31 cellular contexts compared by ENCODE assay signal in the genomic region with DNA sequence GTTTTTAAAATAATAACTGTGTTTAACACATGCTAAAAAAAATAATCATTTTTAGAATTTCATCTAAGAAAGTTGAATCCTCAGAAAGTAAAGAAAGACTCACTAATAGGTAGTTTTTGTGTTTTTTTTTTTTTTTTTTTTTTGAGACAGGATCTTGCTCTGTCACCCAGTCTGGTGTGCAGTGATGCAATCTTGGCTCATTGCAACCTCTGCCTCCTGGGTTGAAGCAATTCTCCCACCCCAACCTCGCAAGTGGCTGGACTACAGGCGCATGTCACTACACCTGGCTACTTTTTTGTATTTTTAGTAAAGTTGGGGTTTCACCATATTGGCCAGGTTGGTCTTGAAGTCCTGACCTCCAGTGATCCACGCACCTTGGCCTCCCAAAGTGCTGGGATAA. TPM values are rescaled to one million over a fixed set of nuclear protein-coding genes. Genes with fewer than 3 reads are reported as not detected.
DNase-seq lines count a peak whose midpoint lies in the region; TF ChIP-seq lines count a peak whose summit lies in the region.
"Had no signal": no experiment of that assay in that cellular context is flagged by ENCODE, and none has a peak within 500 bp of the region (broad histone marks: within the 10 kb centered on the region; RNA-seq: fewer than 3 reads in every experiment).

No MANE protein-coding gene starts in this region.

- H3K4me1 ChIP-seq in osteoblast (ENCODE audit: insufficient read depth, low read length) = peaks cover 18% of the 10 kb centered on the region
- H3K4me1 ChIP-seq: gastrocnemius medialis, prostate gland, tibial artery had no signal

- H2AFZ ChIP-seq in osteoblast (ENCODE audit: low read length) = no peak overlapping the region

- H3K9me3 ChIP-seq in osteoblast (ENCODE audit: low read depth, low read length) = no peaks in the 10 kb centered on the region
- H3K9me3 ChIP-seq: gastrocnemius medialis, prostate gland, stomach, tibial artery had no signal

- no peak for TF ChIP-seq POLR2A in NB4 (IDR thresholded peaks at IDR 0.05; ENCODE audit: extremely low read depth, insufficient read length)

- H3K4me3 Mint-ChIP-seq in type B pancreatic cell = no peak overlapping the region
- H3K4me3 Mint-ChIP-seq: activated naive CD8-positive, alpha-beta T cell treated with anti-CD3 and anti-CD28 coated beads for 36 hours; activated T-helper 17 cell treated with anti-CD3 and anti-CD28 coated beads, Interleukin-2, amount 50 U/mL, for 72 hours; B cell; T-helper 17 cell had no signal

- H3K79me2 ChIP-seq in osteoblast (ENCODE audit: insufficient read depth, low read length) = peaks cover 59% of the 10 kb centered on the region

- H3K36me3 ChIP-seq in osteoblast (ENCODE audit: insufficient read depth, low read length) = peaks cover 30% of the 10 kb centered on the region
- H3K36me3 ChIP-seq: gastrocnemius medialis, prostate gland, stomach, tibial artery had no signal

- H3K4me1 Mint-ChIP-seq in type B pancreatic cell (ENCODE audit: unreplicated experiment) = peaks cover 3% of the 10 kb centered on the region

- H3K27me3 Mint-ChIP-seq in type B pancreatic cell = no peaks in the 10 kb centered on the region
- H3K27me3 Mint-ChIP-seq: activated naive CD8-positive, alpha-beta T cell treated with anti-CD3 and anti-CD28 coated beads for 36 hours; activated T-helper 17 cell treated with anti-CD3 and anti-CD28 coated beads, Interleukin-2, amount 50 U/mL, for 72 hours; B cell; T-helper 17 cell had no signal

- H4K20me1 ChIP-seq in osteoblast (ENCODE audit: insufficient read depth, low read length) = no peaks in the 10 kb centered on the region

- H3K9me3 Mint-ChIP-seq in type B pancreatic cell = no peaks in the 10 kb centered on the region
- H3K9me3 Mint-ChIP-seq: activated naive CD8-positive, alpha-beta T cell treated with anti-CD3 and anti-CD28 coated beads for 36 hours; activated T-helper 17 cell treated with anti-CD3 and anti-CD28 coated beads, Interleukin-2, amount 50 U/mL, for 72 hours had no signal

- H3K27me3 ChIP-seq in osteoblast (ENCODE audit: insufficient read depth, low read length) = no peaks in the 10 kb centered on the region
- H3K27me3 ChIP-seq: gastrocnemius medialis, stomach, tibial artery had no signal

- no peak overlapping the region for H3K27ac Mint-ChIP-seq in type B pancreatic cell
- H3K27ac Mint-ChIP-seq: activated naive CD8-positive, alpha-beta T cell treated with anti-CD3 and anti-CD28 coated beads for 36 hours; activated T-helper 17 cell treated with anti-CD3 and anti-CD28 coated beads, Interleukin-2, amount 50 U/mL, for 72 hours; B cell had no signal

- peak; percentile 59 for DNase-seq in NK-92 treated with Interleukin-12 subunit alpha and Interleukin-12 subunit beta, amount 100 ng/mL, for 24 hours (lab: John Stamatoyannopoulos, UW)
- DNase-seq in NK-92 (lab: John Stamatoyannopoulos, UW; ENCODE audit: unreplicated experiment) (no peak), NB4 (ENCODE audit: low read depth) (peak; percentile 44), fibroblast of peridontal ligament (ENCODE audit: extremely low read depth) (peak; percentile 41), osteoblast (ENCODE audit: insufficient read length, low spot score, missing footprints) (no peak), kidney tubule cell (ENCODE audit: low spot score) (no peak), type B pancreatic cell (ENCODE audit: extremely low spot score, unreplicated experiment) (no peak)
- DNase-seq in stimulated activated naive CD4-positive, alpha-beta T cell treated with Interleukin-2 at 50 U/mL for 16 hours (lab: John Stamatoyannopoulos, UW) = no peak
- DNase-seq: activated CD4-positive, alpha-beta T cell treated with anti-CD3 and anti-CD28 coated beads, Interleukin-2, amount 50 U/mL, for 4 hours; activated CD8-positive, alpha-beta memory T cell treated with anti-CD3 and anti-CD28 coated beads, Interleukin-2, amount 50 U/mL, for 4 hours; activated naive CD8-positive, alpha-beta T cell treated with anti-CD3 and anti-CD28 coated beads for 36 hours; gastrocnemius medialis; GOT3; hypothalamus; NCI-H1092; NCI-H187 treated with DMSO at 0.1 percent for 48 hours; NCI-H526; stomach; T-helper 17 cell; tibial artery had no signal

- peak overlapping the region; percentile 43 for H3K27ac ChIP-seq in osteoblast (ENCODE audit: low read depth, low read length)
- H3K27ac ChIP-seq: 22Rv1, gastrocnemius medialis, KMS-11, prostate gland, SK-N-MC, stomach, tibial artery, VCaP had no signal

- TF ChIP-seq CTCF in NB4 (IDR thresholded peaks at IDR 0.05; ENCODE audit: low read depth, low read length) (no peak), osteoblast (IDR thresholded peaks at IDR 0.05; ENCODE audit: extremely low read depth, low read depth, low read length) (no peak), type B pancreatic cell (conservative IDR thresholded peaks at IDR 0.05) (no peak)

- H3K4me2 ChIP-seq in osteoblast (ENCODE audit: insufficient read depth, low read length) = no peak overlapping the region
- H3K4me2 ChIP-seq: KMS-11 had no signal

- H3K4me3 ChIP-seq in NB4 (ENCODE audit: low read depth, low read length) (no peak overlapping the region), osteoblast (ENCODE audit: insufficient read depth, low read length) (no peak overlapping the region)
- H3K4me3 ChIP-seq: gastrocnemius medialis, prostate gland, SK-N-MC, stomach, tibial artery had no signal

- peaks cover 27% of the 10 kb centered on the region for H3K36me3 Mint-ChIP-seq in type B pancreatic cell

RNA-seq across cellular contexts. Expression of a gene that starts 7.1 kb away (rescaled TPM):
- total RNA-seq in osteoblast = 1.1 and 1.5 TPM in 2 replicates
- 9.7 and 25.4 TPM in 2 replicates for total RNA-seq in type B pancreatic cell (ENCODE audit: low replicate concordance)

RNA-seq across cellular contexts. Expression of a gene that starts 27.0 kb away (rescaled TPM):
- total RNA-seq in osteoblast (not detected in 2 replicates), type B pancreatic cell (ENCODE audit: low replicate concordance) (0.60 and 1.6 TPM in 2 replicates)
- total RNA-seq: B cell, gastrocnemius medialis, HT-29, stomach had no signal

RNA-seq across cellular contexts. Expression of a gene that starts 36.4 kb away (rescaled TPM):
- total RNA-seq in osteoblast (not detected in 2 replicates), type B pancreatic cell (ENCODE audit: low replicate concordance) (not detected in 2 replicates)
- total RNA-seq: activated naive CD8-positive, alpha-beta T cell treated with anti-CD3 and anti-CD28 coated beads for 36 hours; activated T-helper 17 cell treated with anti-CD3 and anti-CD28 coated beads, Interleukin-2, amount 50 U/mL, for 72 hours; astrocyte; gastrocnemius medialis; lower leg skin; mononuclear cell; stomach; T-helper 17 cell had no signal

Comparison
In these comparisons a context has a peak if more than half of its experiments do, and no peak if none do; other contexts are left out.
1. DNase-seq: peak in NK-92 treated with Interleukin-12 subunit alpha and Interleukin-12 subunit beta, amount 100 ng/mL, for 24 hours (single experiment), NB4 (single experiment) and fibroblast of peridontal ligament (single experiment); none in NK-92 (single experiment), osteoblast (single experiment), kidney tubule cell (single experiment), stimulated activated naive CD4-positive, alpha-beta T cell treated with Interleukin-2 at 50 U/mL for 16 hours (single experiment) and type B pancreatic cell (single experiment).